In the genomic region with DNA sequence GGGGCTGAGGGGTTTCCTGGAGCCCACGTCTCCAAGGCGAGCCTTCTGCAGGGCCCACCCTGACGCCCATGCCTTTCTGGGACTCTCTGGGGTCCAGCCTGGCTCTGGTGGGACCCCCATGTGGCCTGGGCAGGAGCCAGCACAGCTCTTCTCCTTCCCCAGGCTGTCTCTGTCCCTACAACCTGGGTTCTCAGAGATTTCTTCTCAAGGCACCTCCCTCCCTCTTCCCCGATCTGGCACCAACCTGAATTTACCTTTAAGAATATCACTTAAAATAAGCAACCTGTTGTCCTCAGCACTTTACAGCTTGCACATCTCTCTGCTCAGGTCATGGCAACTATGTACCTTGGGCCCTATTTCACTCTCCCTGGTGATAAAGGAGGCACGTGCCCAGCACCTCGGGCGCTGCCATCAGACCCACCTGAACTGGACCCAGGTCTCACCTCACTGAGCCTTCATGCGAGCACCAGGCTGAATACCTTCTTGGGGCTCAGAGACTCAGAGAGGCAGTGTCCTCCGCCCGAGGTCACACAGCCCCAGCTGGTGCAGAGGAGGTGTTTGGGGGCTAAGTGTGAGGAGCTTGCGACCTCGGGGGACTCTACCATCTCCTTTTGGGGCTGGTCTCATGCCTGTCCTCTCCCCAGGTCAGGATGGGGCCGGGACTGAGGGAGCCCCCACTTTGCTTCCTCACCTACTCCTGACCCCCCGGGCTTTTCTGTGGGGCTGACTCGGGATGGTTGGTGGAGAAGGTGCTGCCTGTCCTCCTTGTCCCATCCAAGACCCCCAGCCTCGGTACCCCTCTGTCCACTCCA, we compare ENCODE assay signal across 14 cellular contexts.
DNase-seq lines count a peak whose midpoint lies in the region; ATAC-seq, FAIRE-seq and TF ChIP-seq lines count a peak whose summit lies in the region.
"Had no signal": no experiment of that assay in that cellular context is flagged by ENCODE, and none has a peak within 500 bp of the region (broad histone marks: within the 10 kb centered on the region; RNA-seq: fewer than 3 reads in every experiment).

No MANE protein-coding gene starts in this region.

- H3K27me3 ChIP-seq in BLaER1 = no peaks in the 10 kb centered on the region
- no peaks in the 10 kb centered on the region for H3K27me3 ChIP-seq in astrocyte (ENCODE audit: insufficient read depth, low read length)
- no peaks in the 10 kb centered on the region for H3K27me3 ChIP-seq in ovary
- H3K27me3 ChIP-seq in body of pancreas = no peaks in the 10 kb centered on the region

- H3K27me3 Mint-ChIP-seq in astrocyte (ENCODE audit: low read depth, unreplicated experiment) = peaks cover 2% of the 10 kb centered on the region
- peaks cover 3% of the 10 kb centered on the region for H3K27me3 Mint-ChIP-seq in T-helper 2 cell treated with Interferon-gamma antibody and Interleukin-4, amounts not matched to agents 5 μg/mL and 100 μg/mL, for 36 hours (ENCODE audit: low read depth)

- POLR2A ChIA-PET in HEK293T (lab: Yijun Ruan, JAX) = no interaction called here

- peaks cover 96% of the 10 kb centered on the region for H3K4me1 ChIP-seq in BLaER1
- peaks cover 15% of the 10 kb centered on the region for H3K4me1 ChIP-seq in astrocyte (ENCODE audit: insufficient read depth, low read length)
- peaks cover 16% of the 10 kb centered on the region for H3K4me1 ChIP-seq in ovary (ENCODE audit: insufficient read depth)
- H3K4me1 ChIP-seq in body of pancreas = peaks cover 4% of the 10 kb centered on the region

- no peak for DNase-seq in astrocyte (ENCODE audit: low read depth)
- peak; percentile 12 for DNase-seq in iPS-NIHi11 (ENCODE audit: low spot score)
- DNase-seq in ovary = peak in 2 of 5 donors; percentile 37
- DNase-seq in HEK293T (ENCODE audit: extremely low spot score) = no peak
- no peak for DNase-seq in body of pancreas
- no peak for DNase-seq in T-helper 2 cell treated with Interferon-gamma antibody and Interleukin-4, amounts not matched to agents 5 μg/mL and 100 μg/mL, for 36 hours (ENCODE audit: low spot score)
- no peak for DNase-seq in NCI-H524 (lab: John Stamatoyannopoulos, UW)
- DNase-seq: activated CD4-positive, alpha-beta T cell treated with anti-CD3 and anti-CD28 coated beads, Interleukin-2, amount 50 U/mL, for 1 hour; activated T-cell treated with anti-CD3 and anti-CD28 coated beads, Interleukin-2, amount 50 U/mL, for 4 hours; cortex of kidney; NCI-H2029 treated with DMSO at 0.1 percent for 48 hours; SHP77; T1000 had no signal

- no peaks in the 10 kb centered on the region for H3K36me3 Mint-ChIP-seq in astrocyte (ENCODE audit: low read depth, unreplicated experiment)
- no peaks in the 10 kb centered on the region for H3K36me3 Mint-ChIP-seq in T-helper 2 cell treated with Interferon-gamma antibody and Interleukin-4, amounts not matched to agents 5 μg/mL and 100 μg/mL, for 36 hours (ENCODE audit: low read depth)

- H3K4me2 ChIP-seq in BLaER1 (peak overlapping the region; percentile 97), astrocyte (ENCODE audit: low read length) (no peak overlapping the region)

- FAIRE-seq in astrocyte (lab: Jason Lieb, UNC) = no peak

- no peak for ATAC-seq in body of pancreas
- ATAC-seq: activated T-cell treated with anti-CD3 and anti-CD28 coated beads, Interleukin-2, amount 50 U/mL, for 4 hours had no signal

- H3K9me3 Mint-ChIP-seq in astrocyte (ENCODE audit: unreplicated experiment) = no peaks in the 10 kb centered on the region
- H3K9me3 Mint-ChIP-seq in T-helper 2 cell treated with Interferon-gamma antibody and Interleukin-4, amounts not matched to agents 5 μg/mL and 100 μg/mL, for 36 hours = no peaks in the 10 kb centered on the region
- H3K9me3 Mint-ChIP-seq: activated T-cell treated with anti-CD3 and anti-CD28 coated beads, Interleukin-2, amount 50 U/mL, for 4 hours had no signal

- no peaks in the 10 kb centered on the region for H4K20me1 ChIP-seq in BLaER1
- H4K20me1 ChIP-seq in astrocyte (ENCODE audit: insufficient read depth, low read length) = no peaks in the 10 kb centered on the region

- intact Hi-C loops in ovary (cut with DNase I) (loop anchor here in 1 of 4 donors (5.0 kb wide), 1 partner anchor 226 kb away; a partner anchor contains a TSS), body of pancreas (cut with DNase I) (no loop called here)

- 83 to 84% (median 83%) methylated on average over 16 of the region's 16 CpGs for WGBS in ovary, 3 donors
- 79 to 82% methylated on average over 12 to 16 of the region's 16 CpGs for WGBS in body of pancreas, 2 donors

- H3K27ac ChIP-seq in BLaER1 (peak overlapping the region; percentile 92), astrocyte (ENCODE audit: low read depth, low read length) (no peak overlapping the region), ovary (peak overlapping the region; percentile 52 to 84), body of pancreas (no peak overlapping the region)

- no peak for TF ChIP-seq CTCF in astrocyte (IDR thresholded peaks at IDR 0.05; ENCODE audit: insufficient read depth, low read depth, low read length)
- no peak for TF ChIP-seq CTCF in ovary (IDR thresholded peaks at IDR 0.05)
- no peak for TF ChIP-seq CTCF in body of pancreas (IDR thresholded peaks at IDR 0.05)

- H3K4me1 Mint-ChIP-seq in astrocyte (ENCODE audit: low read depth, unreplicated experiment) = peaks cover 16% of the 10 kb centered on the region
- peaks cover 2% of the 10 kb centered on the region for H3K4me1 Mint-ChIP-seq in T-helper 2 cell treated with Interferon-gamma antibody and Interleukin-4, amounts not matched to agents 5 μg/mL and 100 μg/mL, for 36 hours (ENCODE audit: low read depth)

- CTCF ChIA-PET in HEK293T (lab: Yijun Ruan, JAX) = no interaction called here

- H3K79me2 ChIP-seq in astrocyte (ENCODE audit: insufficient read depth, low read length) = no peaks in the 10 kb centered on the region

- H3K36me3 ChIP-seq in BLaER1 = no peaks in the 10 kb centered on the region
- H3K36me3 ChIP-seq in astrocyte (ENCODE audit: insufficient read depth, low read length) = no peaks in the 10 kb centered on the region
- no peaks in the 10 kb centered on the region for H3K36me3 ChIP-seq in ovary
- no peaks in the 10 kb centered on the region for H3K36me3 ChIP-seq in body of pancreas (replicated peaks in 1 of 2; ENCODE audit: insufficient read depth in 1 of 2, low read depth in 2 of 2)

- no peak overlapping the region for H2AFZ ChIP-seq in astrocyte (ENCODE audit: low read depth, low read length)

- no peak for TF ChIP-seq EP300 in ovary (IDR thresholded peaks at IDR 0.05)

- no peak for TF ChIP-seq POLR2A in ovary (IDR thresholded peaks at IDR 0.05)
- no peak for TF ChIP-seq POLR2A in body of pancreas (IDR thresholded peaks at IDR 0.05)

- H3K9me3 ChIP-seq in BLaER1 = no peaks in the 10 kb centered on the region
- H3K9me3 ChIP-seq in astrocyte (ENCODE audit: insufficient read depth, low read depth, low read length) = no peaks in the 10 kb centered on the region
- no peaks in the 10 kb centered on the region for H3K9me3 ChIP-seq in ovary
- H3K9me3 ChIP-seq in body of pancreas = no peaks in the 10 kb centered on the region

- H3K4me3 ChIP-seq in BLaER1 = 0 out of 2 replicates have a peak overlapping the region, but pooled peaks have one; percentile 25
- H3K4me3 ChIP-seq in astrocyte (ENCODE audit: insufficient read depth, low read depth, low read length) = no peak overlapping the region
- H3K4me3 ChIP-seq in ovary = no peak overlapping the region
- H3K4me3 ChIP-seq in body of pancreas = no peak overlapping the region

- no peak overlapping the region for H3K4me3 Mint-ChIP-seq in astrocyte (ENCODE audit: unreplicated experiment)
- H3K4me3 Mint-ChIP-seq in T-helper 2 cell treated with Interferon-gamma antibody and Interleukin-4, amounts not matched to agents 5 μg/mL and 100 μg/mL, for 36 hours = no peak overlapping the region
- H3K4me3 Mint-ChIP-seq: activated T-cell treated with anti-CD3 and anti-CD28 coated beads, Interleukin-2, amount 50 U/mL, for 4 hours had no signal

- H3K9ac ChIP-seq in BLaER1 (peak overlapping the region; percentile 80), astrocyte (ENCODE audit: low read length) (no peak overlapping the region)

- H3K27ac Mint-ChIP-seq in astrocyte (ENCODE audit: unreplicated experiment) = peak overlapping the region; percentile 36
- no peak overlapping the region for H3K27ac Mint-ChIP-seq in T-helper 2 cell treated with Interferon-gamma antibody and Interleukin-4, amounts not matched to agents 5 μg/mL and 100 μg/mL, for 36 hours

TF ChIP-seq in HEK293T, 16 proteins besides CTCF, POLR2A, EP300 and RAD21:
- TF ChIP-seq HDGF (IDR thresholded peaks at IDR 0.05; ENCODE audit: borderline replicate concordance) (no peak), LEF1 (IDR thresholded peaks at IDR 0.05; ENCODE audit: borderline replicate concordance) (no peak), ARNT (IDR thresholded peaks at IDR 0.05) (no peak), FOXM1 (IDR thresholded peaks at IDR 0.05; ENCODE audit: borderline replicate concordance) (no peak), ELF4 (IDR thresholded peaks at IDR 0.05) (no peak), SUZ12 (IDR thresholded peaks at IDR 0.05) (no peak), FOXK2 (IDR thresholded peaks at IDR 0.05) (no peak), NFRKB (IDR thresholded peaks at IDR 0.05) (no peak), BHLHE40 (IDR thresholded peaks at IDR 0.05; ENCODE audit: borderline replicate concordance) (no peak), L3MBTL2 (conservative IDR thresholded peaks at IDR 0.05) (no peak), ZNF384 (IDR thresholded peaks at IDR 0.05) (no peak), TARDBP (IDR thresholded peaks at IDR 0.05) (no peak), SP1 (IDR thresholded peaks at IDR 0.05) (no peak), FOXA1 (IDR thresholded peaks at IDR 0.05) (no peak), CTBP1 (IDR thresholded peaks at IDR 0.05; ENCODE audit: borderline replicate concordance) (no peak)
- TF ChIP-seq, protein P1, sequence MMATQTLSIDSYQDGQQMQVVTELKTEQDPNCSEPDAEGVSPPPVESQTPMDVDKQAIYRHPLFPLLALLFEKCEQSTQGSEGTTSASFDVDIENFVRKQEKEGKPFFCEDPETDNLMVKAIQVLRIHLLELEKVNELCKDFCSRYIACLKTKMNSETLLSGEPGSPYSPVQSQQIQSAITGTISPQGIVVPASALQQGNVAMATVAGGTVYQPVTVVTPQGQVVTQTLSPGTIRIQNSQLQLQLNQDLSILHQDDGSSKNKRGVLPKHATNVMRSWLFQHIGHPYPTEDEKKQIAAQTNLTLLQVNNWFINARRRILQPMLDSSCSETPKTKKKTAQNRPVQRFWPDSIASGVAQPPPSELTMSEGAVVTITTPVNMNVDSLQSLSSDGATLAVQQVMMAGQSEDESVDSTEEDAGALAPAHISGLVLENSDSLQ (IDR thresholded peaks at IDR 0.05) = no peak

Comparison
In these comparisons a context has a peak if more than half of its experiments do, and no peak if none do; other contexts are left out.
1. H3K27ac ChIP-seq: peak in BLaER1 (single experiment) and ovary (2 of 2); none in astrocyte (single experiment) and body of pancreas (0 of 4).